ENCODE assay signal across 16 cellular contexts in genomic region chr10:45640941-45641340, GRCh38. TPM values are rescaled to one million over a fixed set of nuclear protein-coding genes. Genes with fewer than 3 reads are reported as not detected.
A peak's percentile ranks its signal among the peaks of the same experiment; 100 is the strongest.
DNase-seq lines count a peak whose midpoint lies in the region; ATAC-seq, FAIRE-seq and TF ChIP-seq lines count a peak whose summit lies in the region.
"Had no signal": no experiment of that assay in that cellular context is flagged by ENCODE, and none has a peak within 500 bp of the region (broad histone marks: within the 10 kb centered on the region; RNA-seq: fewer than 3 reads in every experiment).

No MANE protein-coding gene starts in this region.

- H4K20me1 ChIP-seq in HepG2 (ENCODE audit: insufficient read depth, low read length), result no peaks in the 10 kb centered on the region
- H4K20me1 ChIP-seq: BLaER1 treated with 17β-estradiol and CSF1 and Interleukin-3, amounts not matched to agents 10 nM and 100 nM had no signal

- intact Hi-C loops in HepG2 (cut with micrococcal nuclease; ENCODE audit: unreplicated experiment), result no loop called here
- intact Hi-C loops in right lobe of liver (cut with DNase I), result no loop called here

- H3K36me3 ChIP-seq in HepG2 (replicated peaks in 1 of 2; ENCODE audit: control insufficient read depth in 1 of 2, insufficient read depth in 2 of 2, low read length in 2 of 2) (peaks cover 1 to 4% of the 10 kb centered on the region in 2 experiments; a peak in 1 of 5 replicates), right lobe of liver (peaks cover 0 to 3% (median 0%) of the 10 kb centered on the region in 4 donors)

- DNase-seq in HepG2 (ENCODE audit: low spot score) (no peak), right lobe of liver (no peak), erythroblast (lab: John Stamatoyannopoulos, UW) (peak; percentile 28), GDM1 (lab: John Stamatoyannopoulos, UW) (no peak)
- DNase-seq: CD4-positive, alpha-beta T cell; CD8-positive, alpha-beta memory T cell; DMS 273 treated with DMSO at 0.1 percent for 48 hours; DMS79 treated with DMSO at 0.1 percent for 48 hours; GM23248; H7; HCEC 1CT had no signal

- no peak for TF ChIP-seq RAD21 in HepG2 (CRISPR knock-in tag; IDR thresholded peaks at IDR 0.05)
- no peak for TF ChIP-seq RAD21 in Ishikawa (IDR thresholded peaks at IDR 0.05; ENCODE audit: low read depth)

- H3K4me1 ChIP-seq in HepG2 (ENCODE audit: insufficient read depth, low read length) (no peaks in the 10 kb centered on the region), right lobe of liver (no peaks in the 10 kb centered on the region)
- H3K4me1 ChIP-seq: BLaER1 treated with 17β-estradiol and CSF1 and Interleukin-3, amounts not matched to agents 10 nM and 100 nM had no signal

- no peak overlapping the region for H3K4me2 ChIP-seq in HepG2 (ENCODE audit: low read depth, low read length)
- H3K4me2 ChIP-seq: BLaER1 treated with 17β-estradiol and CSF1 and Interleukin-3, amounts not matched to agents 10 nM and 100 nM had no signal

- TF ChIP-seq CTCF in HepG2 (CRISPR knock-in tag; IDR thresholded peaks at IDR 0.05) (no peak), right lobe of liver (IDR thresholded peaks at IDR 0.05) (no peak)

- CTCF ChIA-PET in HepG2 (lab: Yijun Ruan, JAX; ENCODE audit: low intra/inter-chr PET ratio, low total read pairs), result no interaction called here

- no peak for FAIRE-seq in HepG2 (lab: Jason Lieb, UNC)
- FAIRE-seq: D721Med, H1 had no signal

- no peaks in the 10 kb centered on the region for H3K27me3 ChIP-seq in HepG2 (ENCODE audit: control insufficient read depth in 1 of 2, insufficient read depth in 2 of 2, low read length in 2 of 2)
- H3K27me3 ChIP-seq in right lobe of liver, result no peaks in the 10 kb centered on the region
- H3K27me3 ChIP-seq: BLaER1 treated with 17β-estradiol and CSF1 and Interleukin-3, amounts not matched to agents 10 nM and 100 nM had no signal

- TF ChIP-seq POLR2A in HepG2 (IDR thresholded peaks at IDR 0.05; ENCODE audit: insufficient read depth in 1 of 2, low read depth in 2 of 2, low read length in 2 of 2), result no peak
- no peak for TF ChIP-seq POLR2A in right lobe of liver (IDR thresholded peaks at IDR 0.05)
- no peak for TF ChIP-seq POLR2A in erythroblast (IDR thresholded peaks at IDR 0.05; ENCODE audit: low read length)

- ATAC-seq in HepG2 (no peak), right lobe of liver (no peak), GM21737 (IDR thresholded peaks at IDR 0.05; ENCODE audit: unreplicated experiment) (no peak)

- no peak overlapping the region for H3K4me3 ChIP-seq in HepG2 (replicated peaks in 1 of 3; ENCODE audit: insufficient read depth in 1 of 3, low read depth in 2 of 3, low read length in 3 of 3)
- H3K4me3 ChIP-seq in right lobe of liver, result no peak overlapping the region
- H3K4me3 ChIP-seq: BLaER1 treated with 17β-estradiol and CSF1 and Interleukin-3, amounts not matched to agents 10 nM and 100 nM; GM23248 had no signal

- H3K79me2 ChIP-seq in HepG2 (ENCODE audit: insufficient read depth, low read length), result no peaks in the 10 kb centered on the region

- no peak overlapping the region for H3K27ac ChIP-seq in HepG2 (ENCODE audit: extremely low read length, insufficient read depth, low read length)
- H3K27ac ChIP-seq in right lobe of liver, result no peak overlapping the region
- H3K27ac ChIP-seq: BLaER1 treated with 17β-estradiol and CSF1 and Interleukin-3, amounts not matched to agents 10 nM and 100 nM; GM23248 had no signal

- no peak for TF ChIP-seq EP300 in HepG2 (IDR thresholded peaks at IDR 0.05; ENCODE audit: low read depth in 2 of 2, low read length in 2 of 2)
- no peak for TF ChIP-seq EP300 in HepG2 (CRISPR knock-in tag; IDR thresholded peaks at IDR 0.05; ENCODE audit: borderline replicate concordance)
- no peak for TF ChIP-seq EP300 in Ishikawa (IDR thresholded peaks at IDR 0.05; ENCODE audit: borderline replicate concordance)

- WGBS in HepG2 (ENCODE audit: low lambda C conversion rate), result 93% methylated on average over 4 of the region's 4 CpGs
- WGBS in right lobe of liver (ENCODE audit: insufficient coverage, low coverage, low lambda C conversion rate, missing lambda C conversion rate), result 80% methylated on average over 4 of the region's 4 CpGs

- H2AFZ ChIP-seq in HepG2 (ENCODE audit: low read length), result no peak overlapping the region
- H2AFZ ChIP-seq: GM23248 had no signal

- no peak overlapping the region for H3K9ac ChIP-seq in HepG2 (ENCODE audit: insufficient read depth, low read depth, low read length)
- H3K9ac ChIP-seq: BLaER1 treated with 17β-estradiol and CSF1 and Interleukin-3, amounts not matched to agents 10 nM and 100 nM; GM23248 had no signal

- POLR2A ChIA-PET in HepG2 (lab: Yijun Ruan, JAX), result no interaction called here

- in situ Hi-C loops in HepG2 (cut with HindIII; ENCODE audit: extremely low pct_ligation_motif_present, low pct_unique_long_range_greater_than_20kb), result no loop called here

- no TSS peak for BruUV-seq in HepG2 (replicated peaks; lab: Mats Ljungman, UMichigan)

- H3K9me3 ChIP-seq in HepG2 (ENCODE audit: low read length) (no peaks in the 10 kb centered on the region), right lobe of liver (no peaks in the 10 kb centered on the region)
- H3K9me3 ChIP-seq: BLaER1 treated with 17β-estradiol and CSF1 and Interleukin-3, amounts not matched to agents 10 nM and 100 nM had no signal

TF ChIP-seq in HepG2, 621 proteins besides CTCF, POLR2A, EP300 and RAD21:
- TF ChIP-seq STAT5B (CRISPR knock-in tag; IDR thresholded peaks at IDR 0.05), result no peak
- TF ChIP-seq LCORL (IDR thresholded peaks at IDR 0.05), result 0 out of 2 replicates have a peak, but pooled peaks have one; percentile 42
- TF ChIP-seq LCORL (CRISPR knock-in tag; IDR thresholded peaks at IDR 0.05), result no peak
TF ChIP-seq in HepG2: peak in this region for 1.

TF ChIP-seq in Ishikawa, 13 proteins besides CTCF, POLR2A, EP300 and RAD21:
- TF ChIP-seq EGR1 (IDR thresholded peaks at IDR 0.05), result no peak
- TF ChIP-seq YY1 (IDR thresholded peaks at IDR 0.05; ENCODE audit: low read depth), result no peak
- TF ChIP-seq ZBTB7A (IDR thresholded peaks at IDR 0.05; ENCODE audit: low read depth), result no peak
- TF ChIP-seq CREB1 (IDR thresholded peaks at IDR 0.05; ENCODE audit: low read depth), result no peak
- peak; percentile 39 for TF ChIP-seq NFIC (IDR thresholded peaks at IDR 0.05)

RNA-seq across cellular contexts. Expression of gene ZFAND4, which starts 31.6 kb away (rescaled TPM):
- total RNA-seq in HepG2 (2016; rRNA removed; fragmentation: Illumina TruSeq; extraction: Trizol), result 9.2 and 9.7 TPM in 2 replicates
- total RNA-seq in HepG2 (2016; cell fraction: cytosol; rRNA removed; fragmentation: Illumina TruSeq; extraction: Trizol; ENCODE audit: low read depth), result 11.3 and 12.0 TPM in 2 replicates
- 8.9 and 9.0 TPM in 2 replicates for total RNA-seq in HepG2 (2016; cell fraction: insoluble cytoplasmic fraction; rRNA removed; fragmentation: Illumina TruSeq; extraction: Trizol)
- 11.4 and 13.4 TPM in 2 replicates for total RNA-seq in HepG2 (2016; cell fraction: membrane; rRNA removed; fragmentation: Illumina TruSeq; extraction: Trizol)
- 9.7 and 11.2 TPM in 2 replicates for total RNA-seq in HepG2 (2016; cell fraction: nucleus; rRNA removed; fragmentation: Illumina TruSeq; extraction: Trizol)
- 2.9 and 3.0 TPM in 2 replicates for polyA plus RNA-seq in HepG2 (2011; rRNA removed)
- 1.4 and 2.1 TPM in 2 replicates for polyA plus RNA-seq in HepG2 (2011; cell fraction: cytosol; rRNA removed)
- polyA plus RNA-seq in HepG2 (2011; cell fraction: nucleus; rRNA removed), result 2.9 and 3.1 TPM in 2 replicates
- 3.4 and 3.8 TPM in 2 replicates for polyA plus RNA-seq in HepG2 (2012)
- 1.1 and 2.3 TPM in 2 replicates for polyA plus RNA-seq in HepG2 (2016; cell fraction: cytosol; fragmentation: Illumina TruSeq; extraction: Trizol; ENCODE audit: low read depth)
- polyA plus RNA-seq in HepG2 (2016; cell fraction: insoluble cytoplasmic fraction; fragmentation: Illumina TruSeq; extraction: Trizol; ENCODE audit: low read depth), result 5.2 and 5.9 TPM in 2 replicates
- 2.8 and 3.9 TPM in 2 replicates for polyA plus RNA-seq in HepG2 (2016; cell fraction: membrane; fragmentation: Illumina TruSeq; extraction: Trizol; ENCODE audit: low read depth)
- polyA plus RNA-seq in HepG2 (2016; cell fraction: nucleus; fragmentation: Illumina TruSeq; extraction: Trizol; ENCODE audit: insufficient read depth, low read depth), result 5.8 TPM in 2 replicates
- polyA minus RNA-seq in HepG2 (2011; rRNA and poly(A)+ RNA removed; ENCODE audit: low replicate concordance), result 2.7 and 4.3 TPM in 2 replicates
- 2.9 and 4.4 TPM in 2 replicates for polyA minus RNA-seq in HepG2 (2011; cell fraction: cytosol; rRNA and poly(A)+ RNA removed)
- polyA minus RNA-seq in HepG2 (2011; cell fraction: nucleus; rRNA and poly(A)+ RNA removed), result 16.7 and 17.5 TPM in 2 replicates
- total RNA-seq in right lobe of liver, result 10 to 100 TPM in 3 of 6 experiments, 1 to 10 TPM in 3; 6.3 to 15.2 (median 9.3) TPM

Comparison
In these comparisons a context has a peak if more than half of its experiments do, and no peak if none do; other contexts are left out.
1. DNase-seq: peak in erythroblast (2 of 2); none in HepG2 (single experiment), right lobe of liver (0 of 3) and GDM1 (single experiment).